ENCODE assay signal across 8 cellular contexts in the genomic region with DNA sequence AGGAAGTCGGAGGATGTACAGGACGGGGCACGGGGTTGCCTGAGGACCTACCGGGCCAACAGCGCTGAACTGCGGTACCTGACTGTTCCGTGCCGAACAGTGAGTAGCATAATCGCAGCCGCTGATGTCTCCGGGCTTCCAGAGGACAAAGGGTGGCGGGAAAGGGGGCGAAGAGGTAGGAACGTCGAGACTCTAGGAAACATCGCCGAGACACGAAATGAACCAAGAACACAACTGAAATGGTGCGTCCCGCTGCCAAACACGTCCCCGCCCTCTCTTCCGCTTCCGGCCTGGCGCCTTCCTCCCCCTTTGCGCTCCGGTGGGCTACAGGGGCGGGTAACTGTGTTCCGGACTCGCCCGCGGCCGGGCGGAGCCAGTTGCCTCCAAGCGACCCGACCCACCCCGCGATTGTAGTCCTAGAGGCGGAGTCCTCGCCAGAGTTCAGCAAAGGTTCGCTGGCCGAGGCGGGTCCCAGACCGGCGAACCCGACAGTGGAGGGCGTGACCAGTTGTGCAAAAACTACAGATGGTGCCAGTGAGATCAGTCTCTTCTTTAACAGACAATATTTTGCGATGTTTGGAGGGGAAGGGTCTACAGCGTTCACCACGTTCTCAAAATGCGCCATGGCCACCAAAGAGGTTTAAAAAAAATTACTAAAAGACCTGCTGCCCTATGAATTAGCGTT.
A peak's percentile ranks its signal among the peaks of the same experiment; 100 is the strongest.
DNase-seq lines count a peak whose midpoint lies in the region; ATAC-seq lines count a peak whose summit lies in the region.

A gene (minus strand): TSS at position 257 of the 685 bp plus-strand sequence. CDS start 54 bp downstream, at position 203.

- ATAC-seq in GM19023 (IDR thresholded peaks at IDR 0.05; ENCODE audit: unreplicated experiment) (peak; percentile 99), HG03280 (IDR thresholded peaks at IDR 0.05; ENCODE audit: unreplicated experiment) (peak; percentile 98)

- peak; percentile 95 for DNase-seq in AG08396 (ENCODE audit: low spot score)
- peak; percentile 67 for DNase-seq in NCI-H345 treated with DMSO at 0.1 percent for 48 hours (lab: John Stamatoyannopoulos, UW; ENCODE audit: unreplicated experiment)
- peak; percentile 86 to 92 (median 92) for DNase-seq in activated CD4-positive, CD25-positive, alpha-beta regulatory T cell (lab: John Stamatoyannopoulos, UW)
- DNase-seq in central memory CD4-positive, alpha-beta T cell, result peak; percentile 90
- DNase-seq in iris pigment epithelial cell (ENCODE audit: low read depth), result peak; percentile 97
- peak; percentile 93 for DNase-seq in stimulated activated CD4-positive, alpha-beta T cell treated with anti-CD3 and anti-CD28 coated beads, Interleukin-12 subunit alpha, Interleukin-12 subunit beta, amount 100 ng/mL, for 4 hours

Comparison
In these comparisons a context has a peak if more than half of its experiments do, and no peak if none do; other contexts are left out.
1. Peak in every context shown above with its lines: DNase-seq and ATAC-seq.